In genomic region chr19:45506991-45507863, GRCh38 we compare ENCODE assay signal across 1 cellular context.
TF ChIP-seq lines count a peak whose summit lies in the region.

VASP (plus strand) TSS chr19:45507479; CDS start chr19:45507772, 293 bp downstream.

TF ChIP-seq in K562, 482 proteins besides CTCF, POLR2A, EP300 and RAD21 (continued from another document and continues in another):
- TF ChIP-seq, protein P1, sequence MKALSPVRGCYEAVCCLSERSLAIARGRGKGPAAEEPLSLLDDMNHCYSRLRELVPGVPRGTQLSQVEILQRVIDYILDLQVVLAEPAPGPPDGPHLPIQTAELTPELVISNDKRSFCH (CRISPR knock-in tag; IDR thresholded peaks at IDR 0.05), result no peak
- TF ChIP-seq, protein P1 (tag; IDR thresholded peaks at IDR 0.05), result 0 out of 2 replicates have a peak, but pooled peaks have one; percentile 27
- TF ChIP-seq RBBP5 (IDR thresholded peaks at IDR 0.05; ENCODE audit: borderline replicate concordance, insufficient read depth, low read length, poor library complexity, severe bottlenecking), result peak; percentile 83
- TF ChIP-seq IRF2 (CRISPR knock-in tag; IDR thresholded peaks at IDR 0.05), result no peak
- TF ChIP-seq NCOA4 (IDR thresholded peaks at IDR 0.05; ENCODE audit: partially characterized antibody), result no peak
- no peak for TF ChIP-seq TEAD2 (tag; IDR thresholded peaks at IDR 0.05)
- no peak for TF ChIP-seq SRSF3 (IDR thresholded peaks at IDR 0.05; ENCODE audit: insufficient read depth, low read length)
- TF ChIP-seq RFX1 (IDR thresholded peaks at IDR 0.05), result no peak
- TF ChIP-seq CREB1 (IDR thresholded peaks at IDR 0.05), result peak; percentile 32; the same call in 1 of the 2 replicates
- TF ChIP-seq CREB1 (CRISPR knock-in tag; IDR thresholded peaks at IDR 0.05), result peak; percentile 63; the same call in 1 of the 2 replicates
- no peak; the same call in 1 of the 2 replicates for TF ChIP-seq MYC (IDR thresholded peaks at IDR 0.05; ENCODE audit: low read depth, low read length)
- TF ChIP-seq MYC (CRISPR knock-in tag; IDR thresholded peaks at IDR 0.05; ENCODE audit: borderline replicate concordance, low read depth), result peak; percentile 79; the same call in 1 of the 2 replicates
- peak; percentile 40 to 71; a peak in 1 of 4 replicates for TF ChIP-seq NONO (IDR thresholded peaks at IDR 0.05; ENCODE audit: low read depth in 2 of 2, low read length in 1 of 2)
- no peak for TF ChIP-seq ARID3B (CRISPR knock-in tag; IDR thresholded peaks at IDR 0.05; ENCODE audit: borderline replicate concordance)
- TF ChIP-seq PYGO2 (tag; IDR thresholded peaks at IDR 0.05), result 0 out of 2 replicates have a peak, but pooled peaks have one; percentile 29
- no peak for TF ChIP-seq PPARD (CRISPR knock-in tag; IDR thresholded peaks at IDR 0.05)
- TF ChIP-seq NR1H2 (CRISPR knock-in tag; IDR thresholded peaks at IDR 0.05), result peak; percentile 16; the same call in 1 of the 2 replicates
- peak; percentile 75 for TF ChIP-seq TFAP4 (CRISPR knock-in tag; IDR thresholded peaks at IDR 0.05; ENCODE audit: borderline replicate concordance)
- no peak for TF ChIP-seq ZBTB49 (CRISPR knock-in tag; IDR thresholded peaks at IDR 0.05; ENCODE audit: borderline replicate concordance)
- no peak for TF ChIP-seq ZFPM2 (CRISPR knock-in tag; IDR thresholded peaks at IDR 0.05)
- TF ChIP-seq NR4A1 (CRISPR knock-in tag; IDR thresholded peaks at IDR 0.05), result no peak
- no peak for TF ChIP-seq NR4A1 (tag; IDR thresholded peaks at IDR 0.05)
- peak; percentile 93 for TF ChIP-seq POLR2B (IDR thresholded peaks at IDR 0.05; ENCODE audit: low read depth, partially characterized antibody)
- no peak for TF ChIP-seq HMG20A (CRISPR knock-in tag; conservative IDR thresholded peaks at IDR 0.05)
- TF ChIP-seq NRF1 (conservative IDR thresholded peaks at IDR 0.05 in 1 of 2, IDR thresholded peaks at IDR 0.05 in 1 of 2), result peak; percentile 56 to 67; a peak in 3 of 4 replicates
- TF ChIP-seq ZNF592 (IDR thresholded peaks at IDR 0.05), result no peak
- 0 out of 2 replicates have a peak, but pooled peaks have one; percentile 28 for TF ChIP-seq E2F4 (CRISPR knock-in tag; IDR thresholded peaks at IDR 0.05; ENCODE audit: low read depth)
- TF ChIP-seq, protein P2, sequence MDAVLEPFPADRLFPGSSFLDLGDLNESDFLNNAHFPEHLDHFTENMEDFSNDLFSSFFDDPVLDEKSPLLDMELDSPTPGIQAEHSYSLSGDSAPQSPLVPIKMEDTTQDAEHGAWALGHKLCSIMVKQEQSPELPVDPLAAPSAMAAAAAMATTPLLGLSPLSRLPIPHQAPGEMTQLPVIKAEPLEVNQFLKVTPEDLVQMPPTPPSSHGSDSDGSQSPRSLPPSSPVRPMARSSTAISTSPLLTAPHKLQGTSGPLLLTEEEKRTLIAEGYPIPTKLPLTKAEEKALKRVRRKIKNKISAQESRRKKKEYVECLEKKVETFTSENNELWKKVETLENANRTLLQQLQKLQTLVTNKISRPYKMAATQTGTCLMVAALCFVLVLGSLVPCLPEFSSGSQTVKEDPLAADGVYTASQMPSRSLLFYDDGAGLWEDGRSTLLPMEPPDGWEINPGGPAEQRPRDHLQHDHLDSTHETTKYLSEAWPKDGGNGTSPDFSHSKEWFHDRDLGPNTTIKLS (IDR thresholded peaks at IDR 0.05; ENCODE audit: borderline replicate concordance, low read depth), result peak; percentile 18; the same call in 1 of the 2 replicates
- no peak for TF ChIP-seq SRSF9 (IDR thresholded peaks at IDR 0.05; ENCODE audit: borderline replicate concordance, low read depth, low read length)
- no peak for TF ChIP-seq ZNF780A (CRISPR knock-in tag; IDR thresholded peaks at IDR 0.05)
- TF ChIP-seq ZNF384 (IDR thresholded peaks at IDR 0.05; ENCODE audit: low read depth, low read length), result no peak
- no peak for TF ChIP-seq PHB2 (IDR thresholded peaks at IDR 0.05; ENCODE audit: low read depth)
- TF ChIP-seq SRSF7 (optimal IDR thresholded peaks at IDR 0.05; ENCODE audit: low read depth, low read length), result no peak
- no peak for TF ChIP-seq ZNF354B (CRISPR knock-in tag; IDR thresholded peaks at IDR 0.05)
- peak in 1 of 2 experiments; percentile 42; a peak in 1 of 3 replicates for TF ChIP-seq CBX3 (IDR thresholded peaks at IDR 0.05; ENCODE audit: borderline replicate concordance in 1 of 2, low read length in 2 of 2)
- TF ChIP-seq MEIS2 (IDR thresholded peaks at IDR 0.05; ENCODE audit: partially characterized antibody), result no peak
- TF ChIP-seq, protein P3, sequence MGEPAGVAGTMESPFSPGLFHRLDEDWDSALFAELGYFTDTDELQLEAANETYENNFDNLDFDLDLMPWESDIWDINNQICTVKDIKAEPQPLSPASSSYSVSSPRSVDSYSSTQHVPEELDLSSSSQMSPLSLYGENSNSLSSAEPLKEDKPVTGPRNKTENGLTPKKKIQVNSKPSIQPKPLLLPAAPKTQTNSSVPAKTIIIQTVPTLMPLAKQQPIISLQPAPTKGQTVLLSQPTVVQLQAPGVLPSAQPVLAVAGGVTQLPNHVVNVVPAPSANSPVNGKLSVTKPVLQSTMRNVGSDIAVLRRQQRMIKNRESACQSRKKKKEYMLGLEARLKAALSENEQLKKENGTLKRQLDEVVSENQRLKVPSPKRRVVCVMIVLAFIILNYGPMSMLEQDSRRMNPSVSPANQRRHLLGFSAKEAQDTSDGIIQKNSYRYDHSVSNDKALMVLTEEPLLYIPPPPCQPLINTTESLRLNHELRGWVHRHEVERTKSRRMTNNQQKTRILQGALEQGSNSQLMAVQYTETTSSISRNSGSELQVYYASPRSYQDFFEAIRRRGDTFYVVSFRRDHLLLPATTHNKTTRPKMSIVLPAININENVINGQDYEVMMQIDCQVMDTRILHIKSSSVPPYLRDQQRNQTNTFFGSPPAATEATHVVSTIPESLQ (CRISPR knock-in tag; IDR thresholded peaks at IDR 0.05), result 0 out of 2 replicates have a peak, but pooled peaks have one; percentile 60
- TF ChIP-seq, protein P4, sequence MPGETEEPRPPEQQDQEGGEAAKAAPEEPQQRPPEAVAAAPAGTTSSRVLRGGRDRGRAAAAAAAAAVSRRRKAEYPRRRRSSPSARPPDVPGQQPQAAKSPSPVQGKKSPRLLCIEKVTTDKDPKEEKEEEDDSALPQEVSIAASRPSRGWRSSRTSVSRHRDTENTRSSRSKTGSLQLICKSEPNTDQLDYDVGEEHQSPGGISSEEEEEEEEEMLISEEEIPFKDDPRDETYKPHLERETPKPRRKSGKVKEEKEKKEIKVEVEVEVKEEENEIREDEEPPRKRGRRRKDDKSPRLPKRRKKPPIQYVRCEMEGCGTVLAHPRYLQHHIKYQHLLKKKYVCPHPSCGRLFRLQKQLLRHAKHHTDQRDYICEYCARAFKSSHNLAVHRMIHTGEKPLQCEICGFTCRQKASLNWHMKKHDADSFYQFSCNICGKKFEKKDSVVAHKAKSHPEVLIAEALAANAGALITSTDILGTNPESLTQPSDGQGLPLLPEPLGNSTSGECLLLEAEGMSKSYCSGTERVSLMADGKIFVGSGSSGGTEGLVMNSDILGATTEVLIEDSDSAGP (CRISPR knock-in tag; IDR thresholded peaks at IDR 0.05), result peak; percentile 99
- TF ChIP-seq ELF1 (tag; IDR thresholded peaks at IDR 0.05), result peak; percentile 68; the same call in 1 of the 2 replicates
- no peak for TF ChIP-seq PTBP1 (IDR thresholded peaks at IDR 0.05; ENCODE audit: low read depth, low read length)
- TF ChIP-seq ZNF140 (CRISPR knock-in tag; IDR thresholded peaks at IDR 0.05), result no peak
- no peak for TF ChIP-seq MXD1 (CRISPR knock-in tag; IDR thresholded peaks at IDR 0.05; ENCODE audit: borderline replicate concordance, poor library complexity, severe bottlenecking)
- TF ChIP-seq, protein P5, sequence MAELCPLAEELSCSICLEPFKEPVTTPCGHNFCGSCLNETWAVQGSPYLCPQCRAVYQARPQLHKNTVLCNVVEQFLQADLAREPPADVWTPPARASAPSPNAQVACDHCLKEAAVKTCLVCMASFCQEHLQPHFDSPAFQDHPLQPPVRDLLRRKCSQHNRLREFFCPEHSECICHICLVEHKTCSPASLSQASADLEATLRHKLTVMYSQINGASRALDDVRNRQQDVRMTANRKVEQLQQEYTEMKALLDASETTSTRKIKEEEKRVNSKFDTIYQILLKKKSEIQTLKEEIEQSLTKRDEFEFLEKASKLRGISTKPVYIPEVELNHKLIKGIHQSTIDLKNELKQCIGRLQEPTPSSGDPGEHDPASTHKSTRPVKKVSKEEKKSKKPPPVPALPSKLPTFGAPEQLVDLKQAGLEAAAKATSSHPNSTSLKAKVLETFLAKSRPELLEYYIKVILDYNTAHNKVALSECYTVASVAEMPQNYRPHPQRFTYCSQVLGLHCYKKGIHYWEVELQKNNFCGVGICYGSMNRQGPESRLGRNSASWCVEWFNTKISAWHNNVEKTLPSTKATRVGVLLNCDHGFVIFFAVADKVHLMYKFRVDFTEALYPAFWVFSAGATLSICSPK (IDR thresholded peaks at IDR 0.05; ENCODE audit: borderline replicate concordance), result no peak
- peak; percentile 88 for TF ChIP-seq CBX1 (IDR thresholded peaks at IDR 0.05; ENCODE audit: low read depth)
- peak; percentile 83 for TF ChIP-seq CHD1 (IDR thresholded peaks at IDR 0.05; ENCODE audit: low read length)
- TF ChIP-seq KLF13 (tag; IDR thresholded peaks at IDR 0.05; ENCODE audit: borderline replicate concordance, low read depth), result peak; percentile 57; the same call in 1 of the 2 replicates
